13 cellular contexts compared by ENCODE assay signal in genomic region chr6:33926451-33926850, GRCh38.
DNase-seq lines count a peak whose midpoint lies in the region; ATAC-seq and TF ChIP-seq lines count a peak whose summit lies in the region.
"Had no signal": no experiment of that assay in that cellular context is flagged by ENCODE, and none has a peak within 500 bp of the region (broad histone marks: within the 10 kb centered on the region; RNA-seq: fewer than 3 reads in every experiment).

No MANE protein-coding gene starts in this region.

- no peak overlapping the region for H3K27ac ChIP-seq in stomach
- H3K27ac ChIP-seq: parathyroid adenoma, upper lobe of left lung had no signal

- no peak for ATAC-seq in HG02623 (IDR thresholded peaks at IDR 0.05; ENCODE audit: unreplicated experiment)

- TF ChIP-seq CTCF in stomach (IDR thresholded peaks at IDR 0.05), result no peak

- H3K9me3 ChIP-seq in stomach, result no peaks in the 10 kb centered on the region
- H3K9me3 ChIP-seq: upper lobe of left lung had no signal

- TF ChIP-seq POLR2A in stomach (IDR thresholded peaks at IDR 0.05), result no peak

- intact Hi-C loops in stomach (cut with DNase I; ENCODE audit: low total_unique reads), result no loop called here

- DNase-seq in NCI-H526 (lab: John Stamatoyannopoulos, UW), result peak; percentile 18 to 40
- no peak for DNase-seq in NCI-H526 treated with DMSO at 0.1 percent for 48 hours (lab: John Stamatoyannopoulos, UW)
- peak; percentile 29 for DNase-seq in NCI-H1694 (lab: John Stamatoyannopoulos, UW)
- peak; percentile 7 for DNase-seq in amniotic epithelial cell (ENCODE audit: low read depth)
- peak; percentile 3 for DNase-seq in renal cortical epithelial cell (ENCODE audit: low read depth)
- no peak for DNase-seq in stomach
- DNase-seq in HK-2 (ENCODE audit: unreplicated experiment), result no peak
- DNase-seq: amygdala, Kasumi-1, SHP77, upper lobe of left lung had no signal

- TF ChIP-seq EP300 in stomach (IDR thresholded peaks at IDR 0.05), result no peak

- H3K4me3 ChIP-seq in stomach, result no peak overlapping the region
- H3K4me3 ChIP-seq: upper lobe of left lung had no signal

- no peaks in the 10 kb centered on the region for H3K4me1 ChIP-seq in stomach
- H3K4me1 ChIP-seq: parathyroid adenoma, upper lobe of left lung had no signal

- H3K27me3 ChIP-seq in stomach, result no peaks in the 10 kb centered on the region
- H3K27me3 ChIP-seq: upper lobe of left lung had no signal

- WGBS in stomach, 5 donors, result 78 to 83% (median 79%) methylated on average over 4 of the region's 4 CpGs

- H3K36me3 ChIP-seq in stomach, result no peaks in the 10 kb centered on the region
- H3K36me3 ChIP-seq: upper lobe of left lung had no signal

Comparison
In these comparisons a context has a peak if more than half of its experiments do, and no peak if none do; other contexts are left out.
1. DNase-seq: peak in NCI-H526 (2 of 2), NCI-H1694 (single experiment), amniotic epithelial cell (single experiment) and renal cortical epithelial cell (single experiment); none in NCI-H526 treated with DMSO at 0.1 percent for 48 hours (single experiment), stomach (single experiment) and HK-2 (single experiment).